In genomic region chr17:79837888-79838540, GRCh38 we compare ENCODE assay signal across 8 cellular contexts. TPM values are rescaled to one million over a fixed set of nuclear protein-coding genes. Genes with fewer than 3 reads are reported as not detected.
DNase-seq lines count a peak whose midpoint lies in the region; ATAC-seq, FAIRE-seq and TF ChIP-seq lines count a peak whose summit lies in the region.

No MANE protein-coding gene starts in this region.

- FAIRE-seq in RCC 7860 (lab: Jason Lieb, UNC): no peak

- H3K9ac ChIP-seq in duodenal mucosa (ENCODE audit: low read depth in 1 of 2, low read length in 2 of 2): peak overlapping the region; percentile 74 to 94

- H3K4me1 ChIP-seq in SJCRH30 (peaks cover 12% of the 10 kb centered on the region), duodenal mucosa (ENCODE audit: control insufficient read depth in 1 of 2, insufficient read depth in 2 of 2, low read length in 2 of 2) (peaks cover 42% of the 10 kb centered on the region in 2 donors)

- peaks cover 69% of the 10 kb centered on the region for H3K27me3 Mint-ChIP-seq in nephron (ENCODE audit: low read depth)

- H3K36me3 Mint-ChIP-seq in nephron (ENCODE audit: low read depth): peaks cover 14% of the 10 kb centered on the region

- H3K9me3 ChIP-seq in SJCRH30 (replicated peaks) (no peaks in the 10 kb centered on the region), duodenal mucosa (ENCODE audit: control insufficient read depth in 1 of 2, low read length in 2 of 2) (no peaks in the 10 kb centered on the region)

- H3K36me3 ChIP-seq in SJCRH30 (peaks cover 28% of the 10 kb centered on the region), duodenal mucosa (ENCODE audit: control insufficient read depth in 1 of 2, insufficient read depth in 2 of 2, low read length in 2 of 2) (peaks cover 0 to 10% of the 10 kb centered on the region in 2 donors)

- peak overlapping the region; percentile 71 for H3K4me3 ChIP-seq in GM12865 (ENCODE audit: low read depth, low read length)
- H3K4me3 ChIP-seq in SJCRH30: peak overlapping the region; percentile 66
- H3K4me3 ChIP-seq in duodenal mucosa (ENCODE audit: low read depth in 1 of 2, low read length in 2 of 2): peak overlapping the region; percentile 91

- H3K4me1 Mint-ChIP-seq in nephron: peaks cover 22% of the 10 kb centered on the region

- peak overlapping the region; percentile 90 to 94 (median 91) for H3K4me3 Mint-ChIP-seq in nephron

- peak overlapping the region; percentile 36; the same call in 1 of the 2 replicates for H3K27ac ChIP-seq in SJCRH30
- H3K27ac ChIP-seq in duodenal mucosa (ENCODE audit: low read depth, low read length): peak overlapping the region; percentile 96

- ATAC-seq in HG03139 (IDR thresholded peaks at IDR 0.05; ENCODE audit: unreplicated experiment): no peak

- H3K27ac Mint-ChIP-seq in nephron: peak overlapping the region; percentile 93 to 99 (median 95)

- TF ChIP-seq CTCF in GM12865 (IDR thresholded peaks at IDR 0.05; ENCODE audit: insufficient read depth, low read depth, low read length, missing control alignments): no peak
- TF ChIP-seq CTCF in nephron (IDR thresholded peaks at IDR 0.05; ENCODE audit: unreplicated experiment in 3 of 3): no peak

- H3K27me3 ChIP-seq in SJCRH30 (peaks cover 15% of the 10 kb centered on the region), duodenal mucosa (ENCODE audit: control insufficient read depth in 1 of 2, insufficient read depth in 2 of 2, low read length in 2 of 2) (peaks cover 31% of the 10 kb centered on the region in 2 donors)

- DNase-seq in GM12865 (ENCODE audit: low read depth) (peak; percentile 62), SJCRH30 (no peak), HK-2 (ENCODE audit: unreplicated experiment) (no peak), NCI-H446 treated with DMSO at 0.1 percent for 48 hours (lab: John Stamatoyannopoulos, UW) (no peak), RCC 7860 (ENCODE audit: low spot score) (no peak)

- no peaks in the 10 kb centered on the region for H3K9me3 Mint-ChIP-seq in nephron

RNA-seq across cellular contexts. Expression of gene CBX4, which starts 1.2 kb away (rescaled TPM):
- 26.3 and 30.2 TPM in 2 replicates for total RNA-seq in SJCRH30 (2014; rRNA removed; shearing (Covaris generic))

RNA-seq across cellular contexts. Expression of gene CBX8, which starts 41.1 kb away (rescaled TPM):
- 8.2 and 11.3 TPM in 2 replicates for total RNA-seq in SJCRH30 (2014; rRNA removed; shearing (Covaris generic))
